ENCODE assay signal across 17 cellular contexts in the genomic region with DNA sequence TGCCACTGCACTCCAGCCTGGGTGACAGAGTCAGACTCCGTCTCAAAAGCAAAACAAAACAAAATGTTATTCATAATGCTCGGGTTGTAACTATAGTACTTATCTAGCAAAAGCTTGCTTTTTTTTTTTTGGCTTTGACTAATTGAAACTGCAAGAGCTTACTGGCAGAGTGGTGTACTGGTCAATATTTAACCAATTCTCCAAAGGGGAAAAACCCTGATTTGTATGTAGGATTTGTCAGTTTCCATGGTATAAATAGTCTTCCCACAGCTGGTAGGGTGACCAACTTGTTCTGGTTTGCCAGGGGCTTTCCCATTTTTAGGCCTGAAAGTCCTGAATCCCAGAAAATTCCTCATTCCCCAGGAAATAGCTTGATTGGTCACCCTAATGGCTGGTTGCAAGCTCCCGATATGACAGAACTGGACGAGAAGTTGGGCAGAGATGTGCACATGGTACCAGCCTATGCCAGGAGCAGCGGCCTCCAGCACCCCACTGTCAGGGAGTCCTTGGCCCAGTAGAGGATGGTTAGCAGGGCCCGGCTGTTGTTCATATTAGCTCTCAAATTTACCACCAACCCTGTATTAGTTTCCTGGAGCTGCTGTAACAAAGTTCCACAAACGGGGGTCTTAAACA. TPM values are rescaled to one million over a fixed set of nuclear protein-coding genes. Genes with fewer than 3 reads are reported as not detected.
A peak's percentile ranks its signal among the peaks of the same experiment; 100 is the strongest.
DNase-seq lines count a peak whose midpoint lies in the region; ATAC-seq, FAIRE-seq and TF ChIP-seq lines count a peak whose summit lies in the region.
"Had no signal": no experiment of that assay in that cellular context is flagged by ENCODE, and none has a peak within 500 bp of the region (broad histone marks: within the 10 kb centered on the region; RNA-seq: fewer than 3 reads in every experiment).

No MANE protein-coding gene starts in this region.

- no peaks in the 10 kb centered on the region for H3K27me3 ChIP-seq in lung (ENCODE audit: control insufficient read depth, insufficient read depth)
- H3K27me3 ChIP-seq: esophagus squamous epithelium had no signal

- WGBS in lung, 2 donors: 83 to 92% methylated on average over 7 of the region's 7 CpGs

- no peak overlapping the region for H3K27ac ChIP-seq in lung (ENCODE audit: low read depth in 1 of 2, low read length in 1 of 2)
- H3K27ac ChIP-seq: esophagus squamous epithelium had no signal

- TF ChIP-seq CTCF in lung (IDR thresholded peaks at IDR 0.05; ENCODE audit: control extremely low read depth, extremely low read depth): no peak

- H3K4me3 ChIP-seq in lung: no peak overlapping the region
- H3K4me3 ChIP-seq: esophagus squamous epithelium had no signal

- H3K4me1 ChIP-seq in lung (ENCODE audit: control insufficient read depth in 2 of 2, insufficient read depth in 2 of 2, low read length in 2 of 2): peaks cover 0 to 2% of the 10 kb centered on the region in 2 donors

- no peaks in the 10 kb centered on the region for H3K36me3 ChIP-seq in lung (ENCODE audit: control insufficient read depth in 2 of 2, insufficient read depth in 2 of 2, low read length in 2 of 2)
- H3K36me3 ChIP-seq: esophagus squamous epithelium had no signal

- ATAC-seq in HG02759 (IDR thresholded peaks at IDR 0.05; ENCODE audit: unreplicated experiment) (peak; percentile 65), lung (ENCODE audit: insufficient read depth, low FRiP score) (peak; percentile 45), esophagus mucosa (no peak), HG02973 (IDR thresholded peaks at IDR 0.05; ENCODE audit: unreplicated experiment) (no peak)
- ATAC-seq: natural killer cell treated with Interleukin-12 subunit alpha and Interleukin-12 subunit beta and Interleukin-15 and Interleukin-18, amount 100 ng/mL, for 72 hours had no signal

- peak; percentile 9 for FAIRE-seq in GM18507 (lab: Jason Lieb, UNC)

- DNase-seq in GM18507 (ENCODE audit: extremely low spot score, insufficient read length, low read depth) (no peak), dermis blood vessel endothelial cell (peak; percentile 29), lung (ENCODE audit: low spot score) (no peak), 8988T (no peak), COR-L47 (lab: John Stamatoyannopoulos, UW) (no peak)
- DNase-seq: activated B cell treated with CpG ODN at 0.5 μM for 24 hours; activated gamma-delta T cell treated with Interleukin-2 at 50 U/mL for 16 hours; CD8-positive, alpha-beta memory T cell; esophagus squamous epithelium; GDM1; NCI-H774; RPMI8226; stimulated activated CD4-positive, alpha-beta T cell treated with anti-CD3 and anti-CD28 coated beads, Interleukin-1b, Interleukin-23, amount 100 ng/mL, for 48 hours had no signal

- H3K9me3 ChIP-seq in lung (ENCODE audit: control insufficient read depth in 2 of 2, insufficient read depth in 1 of 2, low read length in 1 of 2): no peaks in the 10 kb centered on the region
- H3K9me3 ChIP-seq: esophagus squamous epithelium had no signal

RNA-seq across cellular contexts. Expression of a gene that starts 58.0 kb away (rescaled TPM):
- total RNA-seq in dermis blood vessel endothelial cell: 2.9 and 3.9 TPM in 2 replicates
- 10 to 100 TPM in 1 of 2 donors, 1 to 10 TPM in 1; 3.6 to 13.5 TPM for total RNA-seq in lung
- 10 to 100 TPM in 1 of 2 donors, 1 to 10 TPM in 1; 8.7 to 12.5 TPM for polyA plus RNA-seq in lung
- 7.8 TPM for total RNA-seq in esophagus mucosa

Comparison
In these comparisons a context has a peak if more than half of its experiments do, and no peak if none do; other contexts are left out.
1. ATAC-seq: peak in HG02759 (single experiment) and lung (single experiment); none in esophagus mucosa (single experiment) and HG02973 (single experiment).